In the genomic region with DNA sequence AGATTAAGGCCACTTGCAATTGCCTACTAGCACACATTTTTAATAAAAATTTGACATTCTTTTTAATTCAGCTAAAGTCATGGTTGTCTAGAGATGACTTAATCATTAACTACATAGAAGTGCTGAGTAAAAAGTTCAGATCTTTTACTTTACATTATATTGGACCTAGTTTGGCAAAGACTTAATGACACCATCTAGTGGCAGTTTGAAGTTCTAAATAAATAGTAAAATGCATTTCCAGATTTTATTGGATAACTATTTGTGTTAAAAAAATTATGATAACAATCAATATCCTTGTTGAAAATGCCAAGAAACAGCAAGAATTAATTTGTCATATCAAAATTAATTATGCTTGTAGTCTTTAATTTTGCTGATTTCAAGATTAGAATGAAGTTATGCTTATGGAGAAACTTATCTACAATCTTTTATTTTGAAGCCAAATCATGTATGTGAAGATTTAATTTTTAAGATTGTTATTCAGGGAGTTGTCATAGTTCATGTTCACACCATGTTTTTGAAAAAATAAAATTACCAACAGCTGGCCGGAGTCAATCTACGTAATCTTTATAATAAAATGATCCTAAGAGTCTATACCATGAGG, we compare ENCODE assay signal across 9 cellular contexts.
DNase-seq lines count a peak whose midpoint lies in the region; ATAC-seq and TF ChIP-seq lines count a peak whose summit lies in the region.
"Had no signal": no experiment of that assay in that cellular context is flagged by ENCODE, and none has a peak within 500 bp of the region (broad histone marks: within the 10 kb centered on the region; RNA-seq: fewer than 3 reads in every experiment).

No MANE protein-coding gene starts in this region.

- H3K4me3 Mint-ChIP-seq in CD8-positive, alpha-beta memory T cell, result no peak overlapping the region

- H3K36me3 ChIP-seq in GM23248 (ENCODE audit: low read depth) (no peaks in the 10 kb centered on the region), ovary (no peaks in the 10 kb centered on the region)
- H3K36me3 ChIP-seq in CD8-positive, alpha-beta memory T cell (ENCODE audit: insufficient read depth, low read length), result no peaks in the 10 kb centered on the region
- H3K36me3 ChIP-seq: HAP-1 had no signal

- 96 to 98% methylated on average over 2 of the region's 2 CpGs for WGBS in GM23248 (ENCODE audit: low coverage in 1 of 2, low lambda C conversion rate in 2 of 2, missing lambda C conversion rate in 2 of 2), 2 experiments
- 49 to 96% (median 95%) methylated on average over 2 of the region's 2 CpGs for WGBS in ovary, 3 donors

- no peaks in the 10 kb centered on the region for H3K79me2 ChIP-seq in GM23248 (ENCODE audit: insufficient read depth)

- no peaks in the 10 kb centered on the region for H3F3A ChIP-seq in GM23248 (ENCODE audit: insufficient read depth)

- in situ Hi-C loops in GM23248 (cut with MboI), result no loop called here

- no peaks in the 10 kb centered on the region for H3K4me1 ChIP-seq in GM23248 (ENCODE audit: insufficient read depth)
- H3K4me1 ChIP-seq in CD8-positive, alpha-beta memory T cell (ENCODE audit: insufficient read depth, low read length), result no peaks in the 10 kb centered on the region
- no peaks in the 10 kb centered on the region for H3K4me1 ChIP-seq in ovary (ENCODE audit: insufficient read depth)
- H3K4me1 ChIP-seq: HAP-1 had no signal

- TF ChIP-seq CTCF in C4-2B (conservative IDR thresholded peaks at IDR 0.05), result peak; percentile 79
- no peak for TF ChIP-seq CTCF in ovary (IDR thresholded peaks at IDR 0.05)

- no peak overlapping the region for H2AFZ ChIP-seq in GM23248

- ATAC-seq in GM21447 (IDR thresholded peaks at IDR 0.05; ENCODE audit: unreplicated experiment) (no peak), HG02938 (IDR thresholded peaks at IDR 0.05; ENCODE audit: unreplicated experiment) (no peak)

- H3K4me2 ChIP-seq in GM23248 (ENCODE audit: unreplicated experiment), result no peak overlapping the region

- H3K27ac ChIP-seq in C4-2B, result no peak overlapping the region
- H3K27ac ChIP-seq in GM23248, result no peak overlapping the region
- H3K27ac ChIP-seq in CD8-positive, alpha-beta memory T cell (ENCODE audit: low read depth, low read length), result no peak overlapping the region
- no peak overlapping the region for H3K27ac ChIP-seq in ovary

- no peaks in the 10 kb centered on the region for H3K9me2 ChIP-seq in GM23248 (ENCODE audit: insufficient read depth)

- CTCF ChIA-PET in CD8-positive, alpha-beta memory T cell (lab: Charles Lee), result no interaction called here

- POLR2A ChIA-PET in CD8-positive, alpha-beta memory T cell (lab: Charles Lee), result no interaction called here

- no peaks in the 10 kb centered on the region for H3K4me1 Mint-ChIP-seq in CD8-positive, alpha-beta memory T cell

- no peak overlapping the region for H3K27ac Mint-ChIP-seq in CD8-positive, alpha-beta memory T cell

- TF ChIP-seq POLR2A in ovary (IDR thresholded peaks at IDR 0.05), result no peak

- H3K36me3 Mint-ChIP-seq in CD8-positive, alpha-beta memory T cell, result no peaks in the 10 kb centered on the region

- H3K9me3 ChIP-seq in GM23248 (ENCODE audit: low read depth), result no peaks in the 10 kb centered on the region
- no peaks in the 10 kb centered on the region for H3K9me3 ChIP-seq in CD8-positive, alpha-beta memory T cell (ENCODE audit: low read length)
- no peaks in the 10 kb centered on the region for H3K9me3 ChIP-seq in ovary
- H3K9me3 ChIP-seq: HAP-1 had no signal

- no peak overlapping the region for H3K9ac ChIP-seq in GM23248

- H3K27me3 ChIP-seq in GM23248 (replicated peaks; ENCODE audit: insufficient read depth) (peaks cover 5% of the 10 kb centered on the region), ovary (no peaks in the 10 kb centered on the region)
- no peaks in the 10 kb centered on the region for H3K27me3 ChIP-seq in CD8-positive, alpha-beta memory T cell (ENCODE audit: insufficient read depth, low read length, poor library complexity, severe bottlenecking)

- no peaks in the 10 kb centered on the region for H4K20me1 ChIP-seq in GM23248 (ENCODE audit: insufficient read depth)

- H3K9me3 Mint-ChIP-seq in CD8-positive, alpha-beta memory T cell, result no peaks in the 10 kb centered on the region

- H3K27me3 Mint-ChIP-seq in CD8-positive, alpha-beta memory T cell, result peaks cover 3 to 12% of the 10 kb centered on the region in 2 donors

- H3K4me3 ChIP-seq in GM23248 (no peak overlapping the region), ovary (no peak overlapping the region)
- no peak overlapping the region for H3K4me3 ChIP-seq in CD8-positive, alpha-beta memory T cell (ENCODE audit: low read length)
- H3K4me3 ChIP-seq: HAP-1 had no signal

- no peak for TF ChIP-seq EP300 in ovary (IDR thresholded peaks at IDR 0.05)

- DNase-seq in GM23248 (peak; percentile 63), RKO (ENCODE audit: low spot score) (peak; percentile 62), glomerular endothelial cell (ENCODE audit: extremely low read depth, low read depth, low spot score) (peak; percentile 12), ovary (no peak)
- no peak for DNase-seq in CD8-positive, alpha-beta memory T cell

- intact Hi-C loops in ovary (cut with DNase I), result no loop called here

Comparison
In these comparisons a context has a peak if more than half of its experiments do, and no peak if none do; other contexts are left out.
1. DNase-seq: peak in GM23248 (single experiment), RKO (single experiment) and glomerular endothelial cell (single experiment); none in CD8-positive, alpha-beta memory T cell (0 of 5) and ovary (0 of 5).